In the genomic region with DNA sequence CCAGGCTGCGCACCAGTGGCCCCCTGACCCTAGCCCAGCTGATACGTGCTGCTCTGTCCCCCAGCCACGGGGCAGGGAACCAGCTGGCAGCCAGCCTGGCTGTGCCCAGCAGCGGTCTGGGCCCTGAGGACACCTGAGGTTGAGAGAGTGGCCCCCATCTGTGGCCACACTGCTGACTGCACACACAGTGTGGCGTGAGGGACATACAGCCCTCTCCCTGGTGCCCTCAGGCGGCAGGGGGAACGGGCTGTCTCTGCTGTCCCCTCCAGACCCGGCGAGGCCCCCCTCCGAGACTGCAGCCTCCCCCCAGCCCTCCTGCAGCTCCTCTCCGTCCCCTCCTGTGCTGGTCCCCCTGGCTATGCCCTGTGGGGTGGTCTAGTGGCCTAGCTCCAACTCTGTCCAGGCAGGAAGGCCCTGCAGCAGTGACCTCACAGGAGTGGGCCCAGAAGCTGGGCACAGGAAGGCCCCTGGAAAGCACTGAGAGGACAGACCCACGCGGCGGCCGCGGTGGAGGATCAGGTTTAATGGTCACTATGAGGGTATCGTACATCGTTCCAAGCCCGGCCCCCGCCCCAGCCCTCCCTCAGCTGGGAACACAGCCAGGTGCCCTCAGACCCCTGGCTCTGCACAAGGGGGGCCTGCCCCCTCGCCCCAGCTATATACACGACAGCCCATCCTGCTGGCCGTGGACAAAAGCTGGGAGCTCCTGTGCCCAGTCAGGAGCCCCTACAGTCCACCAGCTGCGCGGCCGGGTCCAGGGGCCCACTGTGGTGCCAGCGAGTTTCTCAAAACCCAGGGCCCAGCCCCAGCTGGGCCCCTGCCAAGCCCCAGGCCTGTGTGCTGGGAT, we compare ENCODE assay signal across 1 cellular context.
TF ChIP-seq lines count a peak whose summit lies in the region.

No MANE protein-coding gene starts in this region.

TF ChIP-seq in HepG2, 621 proteins besides CTCF, POLR2A, EP300 and RAD21 (continued from another document):
- TF ChIP-seq, protein P1, sequence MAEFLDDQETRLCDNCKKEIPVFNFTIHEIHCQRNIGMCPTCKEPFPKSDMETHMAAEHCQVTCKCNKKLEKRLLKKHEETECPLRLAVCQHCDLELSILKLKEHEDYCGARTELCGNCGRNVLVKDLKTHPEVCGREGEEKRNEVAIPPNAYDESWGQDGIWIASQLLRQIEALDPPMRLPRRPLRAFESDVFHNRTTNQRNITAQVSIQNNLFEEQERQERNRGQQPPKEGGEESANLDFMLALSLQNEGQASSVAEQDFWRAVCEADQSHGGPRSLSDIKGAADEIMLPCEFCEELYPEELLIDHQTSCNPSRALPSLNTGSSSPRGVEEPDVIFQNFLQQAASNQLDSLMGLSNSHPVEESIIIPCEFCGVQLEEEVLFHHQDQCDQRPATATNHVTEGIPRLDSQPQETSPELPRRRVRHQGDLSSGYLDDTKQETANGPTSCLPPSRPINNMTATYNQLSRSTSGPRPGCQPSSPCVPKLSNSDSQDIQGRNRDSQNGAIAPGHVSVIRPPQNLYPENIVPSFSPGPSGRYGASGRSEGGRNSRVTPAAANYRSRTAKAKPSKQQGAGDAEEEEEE (CRISPR knock-in tag; IDR thresholded peaks at IDR 0.05; ENCODE audit: borderline replicate concordance), result no peak
- TF ChIP-seq ZNF468 (CRISPR knock-in tag; IDR thresholded peaks at IDR 0.05) (no peak), ZNF225 (CRISPR knock-in tag; IDR thresholded peaks at IDR 0.05) (no peak)
- TF ChIP-seq, protein P2, sequence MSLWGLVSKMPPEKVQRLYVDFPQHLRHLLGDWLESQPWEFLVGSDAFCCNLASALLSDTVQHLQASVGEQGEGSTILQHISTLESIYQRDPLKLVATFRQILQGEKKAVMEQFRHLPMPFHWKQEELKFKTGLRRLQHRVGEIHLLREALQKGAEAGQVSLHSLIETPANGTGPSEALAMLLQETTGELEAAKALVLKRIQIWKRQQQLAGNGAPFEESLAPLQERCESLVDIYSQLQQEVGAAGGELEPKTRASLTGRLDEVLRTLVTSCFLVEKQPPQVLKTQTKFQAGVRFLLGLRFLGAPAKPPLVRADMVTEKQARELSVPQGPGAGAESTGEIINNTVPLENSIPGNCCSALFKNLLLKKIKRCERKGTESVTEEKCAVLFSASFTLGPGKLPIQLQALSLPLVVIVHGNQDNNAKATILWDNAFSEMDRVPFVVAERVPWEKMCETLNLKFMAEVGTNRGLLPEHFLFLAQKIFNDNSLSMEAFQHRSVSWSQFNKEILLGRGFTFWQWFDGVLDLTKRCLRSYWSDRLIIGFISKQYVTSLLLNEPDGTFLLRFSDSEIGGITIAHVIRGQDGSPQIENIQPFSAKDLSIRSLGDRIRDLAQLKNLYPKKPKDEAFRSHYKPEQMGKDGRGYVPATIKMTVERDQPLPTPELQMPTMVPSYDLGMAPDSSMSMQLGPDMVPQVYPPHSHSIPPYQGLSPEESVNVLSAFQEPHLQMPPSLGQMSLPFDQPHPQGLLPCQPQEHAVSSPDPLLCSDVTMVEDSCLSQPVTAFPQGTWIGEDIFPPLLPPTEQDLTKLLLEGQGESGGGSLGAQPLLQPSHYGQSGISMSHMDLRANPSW (CRISPR knock-in tag; IDR thresholded peaks at IDR 0.05; ENCODE audit: borderline replicate concordance), result no peak
